In genomic region chr10:56722912-56723311, GRCh38 we compare ENCODE assay signal across 24 cellular contexts.
A peak's percentile ranks its signal among the peaks of the same experiment; 100 is the strongest.
DNase-seq lines count a peak whose midpoint lies in the region; TF ChIP-seq lines count a peak whose summit lies in the region.
"Had no signal": no experiment of that assay in that cellular context is flagged by ENCODE, and none has a peak within 500 bp of the region (broad histone marks: within the 10 kb centered on the region; RNA-seq: fewer than 3 reads in every experiment).

No MANE protein-coding gene starts in this region.

- no peak for TF ChIP-seq EP300 in tibial nerve (IDR thresholded peaks at IDR 0.05)

- H3K27me3 ChIP-seq in H7 (ENCODE audit: control insufficient read depth, insufficient read depth, low read length) (no peaks in the 10 kb centered on the region), endodermal cell (ENCODE audit: control insufficient read depth, insufficient read depth, low read length, poor library complexity, severe bottlenecking) (no peaks in the 10 kb centered on the region), mesendoderm (ENCODE audit: insufficient read depth, low read length, poor library complexity) (no peaks in the 10 kb centered on the region), tibial nerve (no peaks in the 10 kb centered on the region)
- H3K27me3 ChIP-seq: BE2C, BLaER1 had no signal

- H3K36me3 Mint-ChIP-seq in endodermal cell (ENCODE audit: low read depth), result no peaks in the 10 kb centered on the region
- H3K36me3 Mint-ChIP-seq: CD14-positive monocyte; CD4-positive, alpha-beta memory T cell; CD4-positive, CD25-positive, alpha-beta regulatory T cell; CD8-positive, alpha-beta memory T cell had no signal

- H2BK15ac ChIP-seq in mesendoderm (replicated peaks; ENCODE audit: low read depth), result no peak overlapping the region

- no peak overlapping the region for H4K8ac ChIP-seq in mesendoderm (ENCODE audit: low read depth, low read length)

- H3K9me3 ChIP-seq in endodermal cell (ENCODE audit: control insufficient read depth, low read length) (no peaks in the 10 kb centered on the region), tibial nerve (peaks cover 0 to 3% (median 0%) of the 10 kb centered on the region in 4 donors)
- H3K9me3 ChIP-seq: BE2C, BLaER1 had no signal

- H3K4ac ChIP-seq in mesendoderm (ENCODE audit: low read depth, low read length), result no peak overlapping the region

- H3K4me1 ChIP-seq in endodermal cell (ENCODE audit: control insufficient read depth, insufficient read depth, low read length) (no peaks in the 10 kb centered on the region), mesendoderm (ENCODE audit: control insufficient read depth, low read depth, low read length) (no peaks in the 10 kb centered on the region), tibial nerve (no peaks in the 10 kb centered on the region)
- H3K4me1 ChIP-seq: BE2C, BLaER1 had no signal

- H3K27ac Mint-ChIP-seq in endodermal cell, result no peak overlapping the region
- H3K27ac Mint-ChIP-seq: CD14-positive monocyte; CD4-positive, alpha-beta memory T cell; CD4-positive, CD25-positive, alpha-beta regulatory T cell; CD8-positive, alpha-beta memory T cell had no signal

- in situ Hi-C loops in G401 (cut with HindIII; ENCODE audit: low sequenced_read_pairs), result no loop called here

- no peak overlapping the region for H3K4me3 Mint-ChIP-seq in endodermal cell
- H3K4me3 Mint-ChIP-seq: CD14-positive monocyte; CD4-positive, alpha-beta memory T cell; CD4-positive, CD25-positive, alpha-beta regulatory T cell; CD8-positive, alpha-beta memory T cell had no signal

- H3K36me3 ChIP-seq in H7 (replicated peaks; ENCODE audit: control insufficient read depth, insufficient read depth, low read length) (no peaks in the 10 kb centered on the region), endodermal cell (ENCODE audit: control insufficient read depth, insufficient read depth, low read length) (no peaks in the 10 kb centered on the region), mesendoderm (ENCODE audit: control insufficient read depth, insufficient read depth, low read length) (no peaks in the 10 kb centered on the region), tibial nerve (no peaks in the 10 kb centered on the region)
- H3K36me3 ChIP-seq: BE2C, BLaER1 had no signal

- no peak overlapping the region for H3K9ac ChIP-seq in endodermal cell (ENCODE audit: extremely low read depth, low read length, poor library complexity, severe bottlenecking)
- H3K9ac ChIP-seq in mesendoderm (ENCODE audit: low read length), result no peak overlapping the region
- H3K9ac ChIP-seq: BLaER1 had no signal

- H3K79me2 ChIP-seq in mesendoderm (ENCODE audit: control insufficient read depth, insufficient read depth, low read length), result no peaks in the 10 kb centered on the region

- no peak overlapping the region for H4K5ac ChIP-seq in mesendoderm (ENCODE audit: low read length)

- no peak overlapping the region for H2AK5ac ChIP-seq in mesendoderm (ENCODE audit: low read length)

- H3K27me3 Mint-ChIP-seq in endodermal cell (ENCODE audit: insufficient read depth), result no peaks in the 10 kb centered on the region
- H3K27me3 Mint-ChIP-seq: CD4-positive, alpha-beta memory T cell; CD4-positive, CD25-positive, alpha-beta regulatory T cell; CD8-positive, alpha-beta memory T cell had no signal

- H3K4me3 ChIP-seq in H7 (ENCODE audit: insufficient read depth, low read depth, low read length), result no peak overlapping the region
- H3K4me3 ChIP-seq in endodermal cell (ENCODE audit: low read length), result no peak overlapping the region
- H3K4me3 ChIP-seq in mesendoderm (ENCODE audit: low read length), result no peak overlapping the region
- no peak overlapping the region for H3K4me3 ChIP-seq in tibial nerve
- H3K4me3 ChIP-seq: BLaER1 had no signal

- no peak overlapping the region for H3K4me2 ChIP-seq in mesendoderm (ENCODE audit: low read length)
- H3K4me2 ChIP-seq: BLaER1 had no signal

- no peak overlapping the region for H2BK120ac ChIP-seq in mesendoderm (ENCODE audit: low read depth, low read length)

- H2BK5ac ChIP-seq in mesendoderm (ENCODE audit: low read length), result no peak overlapping the region

- no peaks in the 10 kb centered on the region for H3K9me3 Mint-ChIP-seq in endodermal cell

- H3K79me1 ChIP-seq in mesendoderm (ENCODE audit: low read length), result no peaks in the 10 kb centered on the region

- TF ChIP-seq CTCF in endodermal cell (conservative IDR thresholded peaks at IDR 0.05) (no peak), tibial nerve (IDR thresholded peaks at IDR 0.05) (no peak)

- DNase-seq in H7 (peak; percentile 2), endodermal cell (peak; percentile 55), mesendoderm (peak; percentile 1), NCI-H748 (lab: John Stamatoyannopoulos, UW; ENCODE audit: unreplicated experiment) (no peak), G401 (ENCODE audit: low spot score) (no peak), tibial nerve (ENCODE audit: low spot score in 2 of 2) (no peak)
- DNase-seq in activated naive CD4-positive, alpha-beta T cell treated with Interleukin-2 at 50 U/mL for 16 hours, result no peak
- DNase-seq: 8988T; ACHN; BE2C; C1 segment of cervical spinal cord; CD4-positive, alpha-beta memory T cell; CD4-positive, CD25-positive, alpha-beta regulatory T cell; CD8-positive, alpha-beta memory T cell; COR-L47; DMS 273 treated with DMSO at 0.1 percent for 48 hours; DMS153; DMS53; DMS79; DND-41; EL; GF-D8 had no signal

- H3K23ac ChIP-seq in mesendoderm (ENCODE audit: low read length), result no peak overlapping the region

- H3K4me1 Mint-ChIP-seq in endodermal cell, result no peaks in the 10 kb centered on the region
- H3K4me1 Mint-ChIP-seq: CD14-positive monocyte; CD4-positive, alpha-beta memory T cell; CD4-positive, CD25-positive, alpha-beta regulatory T cell; CD8-positive, alpha-beta memory T cell had no signal

- H3K18ac ChIP-seq in mesendoderm (ENCODE audit: low read length), result no peak overlapping the region

- WGBS in endodermal cell (ENCODE audit: insufficient coverage in 1 of 2, insufficient read length in 1 of 2), 2 experiments, result 78 to 85% methylated on average over 6 to 7 of the region's 7 CpGs
- WGBS in mesendoderm (ENCODE audit: extremely low coverage, insufficient coverage, low lambda C conversion rate), result no CpG with 5 or more reads among the region's 7 CpGs
- 82% methylated on average over 7 of the region's 7 CpGs for WGBS in tibial nerve, 2 donors

- TF ChIP-seq POLR2A in tibial nerve (IDR thresholded peaks at IDR 0.05), result no peak

- no peak overlapping the region for H3K56ac ChIP-seq in mesendoderm (ENCODE audit: low read length)

- H3K27ac ChIP-seq in endodermal cell (ENCODE audit: low read depth, low read length) (no peak overlapping the region), mesendoderm (ENCODE audit: low read depth, low read length) (no peak overlapping the region), tibial nerve (no peak overlapping the region)
- H3K27ac ChIP-seq: BLaER1 had no signal

Comparison
In these comparisons a context has a peak if more than half of its experiments do, and no peak if none do; other contexts are left out.
1. DNase-seq: peak in H7 (single experiment), endodermal cell (single experiment) and mesendoderm (single experiment); none in NCI-H748 (single experiment), G401 (single experiment), tibial nerve (0 of 2) and activated naive CD4-positive, alpha-beta T cell treated with Interleukin-2 at 50 U/mL for 16 hours (single experiment).